ENCODE assay signal across 32 cellular contexts in genomic region chr1:74908131-74908530, GRCh38.
A peak's percentile ranks its signal among the peaks of the same experiment; 100 is the strongest.
DNase-seq lines count a peak whose midpoint lies in the region; ATAC-seq, FAIRE-seq and TF ChIP-seq lines count a peak whose summit lies in the region.
"Had no signal": no experiment of that assay in that cellular context is flagged by ENCODE, and none has a peak within 500 bp of the region (broad histone marks: within the 10 kb centered on the region; RNA-seq: fewer than 3 reads in every experiment).

No MANE protein-coding gene starts in this region.

- no peak for TF ChIP-seq CTCF in right lobe of liver (IDR thresholded peaks at IDR 0.05)
- TF ChIP-seq CTCF in HepG2 (CRISPR knock-in tag; IDR thresholded peaks at IDR 0.05), result no peak

- DNase-seq in right lobe of liver (no peak), HepG2 (ENCODE audit: low spot score) (no peak), left lobe of liver (ENCODE audit: low spot score) (no peak), small intestine (peak; percentile 1), OCI-M1 (lab: John Stamatoyannopoulos, UW) (no peak)
- DNase-seq: 8988T; ACHN; BE2C; C1 segment of cervical spinal cord; Caco-2; Calu3; CD4-positive, alpha-beta memory T cell; CD4-positive, alpha-beta T cell; CD4-positive, CD25-positive, alpha-beta regulatory T cell; CD8-positive, alpha-beta memory T cell; CD8-positive, alpha-beta T cell; COR-L47; DMS 273 treated with DMSO at 0.1 percent for 48 hours; DMS153; DMS53; DMS79; DMS79 treated with DMSO at 0.1 percent for 48 hours; DND-41; EL had no signal

- BruUV-seq in HepG2 (replicated peaks; lab: Mats Ljungman, UMichigan), result no TSS peak

- peaks cover 0 to 2% (median 0%) of the 10 kb centered on the region in 4 donors for H3K9me3 ChIP-seq in right lobe of liver
- H3K9me3 ChIP-seq in HepG2 (ENCODE audit: low read length), result peaks cover 9% of the 10 kb centered on the region; the same call in 1 of the 2 replicates
- no peaks in the 10 kb centered on the region for H3K9me3 ChIP-seq in small intestine (ENCODE audit: control insufficient read depth, low read depth)
- H3K9me3 ChIP-seq: A549, BE2C, BLaER1, Caco-2 had no signal

- TF ChIP-seq POLR2A in right lobe of liver (IDR thresholded peaks at IDR 0.05) (no peak), HepG2 (IDR thresholded peaks at IDR 0.05; ENCODE audit: insufficient read depth in 1 of 2, low read depth in 2 of 2, low read length in 2 of 2) (no peak)

- no peaks in the 10 kb centered on the region for H3K36me3 ChIP-seq in right lobe of liver
- H3K36me3 ChIP-seq in HepG2 (replicated peaks in 1 of 2; ENCODE audit: control insufficient read depth in 1 of 2, insufficient read depth in 2 of 2, low read length in 2 of 2), result no peaks in the 10 kb centered on the region
- no peaks in the 10 kb centered on the region for H3K36me3 ChIP-seq in small intestine (ENCODE audit: control insufficient read depth in 2 of 2, insufficient read depth in 2 of 2, low read length in 2 of 2)
- H3K36me3 ChIP-seq: BE2C; BLaER1; BLaER1 treated with 17β-estradiol and CSF1 and Interleukin-3, amounts not matched to agents 10 nM and 100 nM had no signal

- H3K9ac ChIP-seq in HepG2 (ENCODE audit: insufficient read depth, low read depth, low read length), result no peak overlapping the region
- H3K9ac ChIP-seq: BLaER1; BLaER1 treated with 17β-estradiol and CSF1 and Interleukin-3, amounts not matched to agents 10 nM and 100 nM had no signal

- no peaks in the 10 kb centered on the region for H4K20me1 ChIP-seq in HepG2 (ENCODE audit: insufficient read depth, low read length)
- H4K20me1 ChIP-seq: BLaER1; BLaER1 treated with 17β-estradiol and CSF1 and Interleukin-3, amounts not matched to agents 10 nM and 100 nM had no signal

- TF ChIP-seq EP300 in HepG2 (IDR thresholded peaks at IDR 0.05; ENCODE audit: low read depth in 2 of 2, low read length in 2 of 2) (no peak), HepG2 (CRISPR knock-in tag; IDR thresholded peaks at IDR 0.05; ENCODE audit: borderline replicate concordance) (no peak)

- POLR2A ChIA-PET in HepG2 (lab: Yijun Ruan, JAX), result no interaction called here

- intact Hi-C loops in right lobe of liver (cut with DNase I), result no loop called here
- intact Hi-C loops in HepG2 (cut with micrococcal nuclease; ENCODE audit: unreplicated experiment), result no loop called here

- H3K4me2 ChIP-seq in HepG2 (ENCODE audit: low read depth, low read length), result no peak overlapping the region
- H3K4me2 ChIP-seq: A549; BLaER1; BLaER1 treated with 17β-estradiol and CSF1 and Interleukin-3, amounts not matched to agents 10 nM and 100 nM had no signal

- CTCF ChIA-PET in HepG2 (lab: Yijun Ruan, JAX; ENCODE audit: low intra/inter-chr PET ratio, low total read pairs), result no interaction called here

- no peaks in the 10 kb centered on the region for H3K79me2 ChIP-seq in HepG2 (ENCODE audit: insufficient read depth, low read length)

- no peak overlapping the region for H2AFZ ChIP-seq in HepG2 (ENCODE audit: low read length)

- no peak for TF ChIP-seq RAD21 in HepG2 (CRISPR knock-in tag; IDR thresholded peaks at IDR 0.05)

- peak in 3 of 4 donors; percentile 38 to 80 (median 61) for ATAC-seq in right lobe of liver
- ATAC-seq in HepG2, result no peak
- ATAC-seq in left lobe of liver, result peak; percentile 60
- ATAC-seq in GM18909 (IDR thresholded peaks at IDR 0.05; ENCODE audit: poor library complexity, unreplicated experiment), result no peak
- ATAC-seq: A549; CD8-positive, alpha-beta T cell had no signal

- H3K4me1 ChIP-seq in right lobe of liver (peaks cover 0 to 5% (median 0%) of the 10 kb centered on the region in 4 donors), HepG2 (ENCODE audit: insufficient read depth, low read length) (no peaks in the 10 kb centered on the region), small intestine (ENCODE audit: control insufficient read depth in 2 of 2, insufficient read depth in 1 of 2, low read depth in 1 of 2, low read length in 1 of 2) (no peaks in the 10 kb centered on the region)
- H3K4me1 ChIP-seq: A549; BE2C; BLaER1; BLaER1 treated with 17β-estradiol and CSF1 and Interleukin-3, amounts not matched to agents 10 nM and 100 nM; Caco-2 had no signal

- in situ Hi-C loops in HepG2 (cut with HindIII; ENCODE audit: extremely low pct_ligation_motif_present, low pct_unique_long_range_greater_than_20kb), result no loop called here

- FAIRE-seq in HepG2 (lab: Jason Lieb, UNC) (no peak), small intestine (lab: Jason Lieb, UNC) (no peak)
- FAIRE-seq: A204.1, A549, D721Med had no signal

- H3K27me3 ChIP-seq in right lobe of liver (peaks cover 0 to 4% of the 10 kb centered on the region in 2 donors), HepG2 (ENCODE audit: control insufficient read depth in 1 of 2, insufficient read depth in 2 of 2, low read length in 2 of 2) (no peaks in the 10 kb centered on the region), small intestine (ENCODE audit: control insufficient read depth in 2 of 2, insufficient read depth in 2 of 2, low read length in 2 of 2) (no peaks in the 10 kb centered on the region)
- H3K27me3 ChIP-seq: BE2C; BLaER1; BLaER1 treated with 17β-estradiol and CSF1 and Interleukin-3, amounts not matched to agents 10 nM and 100 nM had no signal

- H3K4me3 ChIP-seq in right lobe of liver (no peak overlapping the region), HepG2 (replicated peaks in 1 of 3; ENCODE audit: insufficient read depth in 1 of 3, low read depth in 2 of 3, low read length in 3 of 3) (no peak overlapping the region), small intestine (ENCODE audit: low read depth in 1 of 2, low read length in 2 of 2) (no peak overlapping the region)
- H3K4me3 ChIP-seq: A549; BLaER1; BLaER1 treated with 17β-estradiol and CSF1 and Interleukin-3, amounts not matched to agents 10 nM and 100 nM had no signal

- H3K27ac ChIP-seq in right lobe of liver, result no peak overlapping the region
- H3K27ac ChIP-seq in HepG2 (ENCODE audit: extremely low read length, insufficient read depth, low read length), result no peak overlapping the region
- H3K27ac ChIP-seq in small intestine (ENCODE audit: low read depth in 1 of 2, low read length in 1 of 2), result no peak overlapping the region
- H3K27ac ChIP-seq: 22Rv1; A549; BLaER1; BLaER1 treated with 17β-estradiol and CSF1 and Interleukin-3, amounts not matched to agents 10 nM and 100 nM; C4-2B had no signal

TF ChIP-seq in HepG2, 621 proteins besides CTCF, POLR2A, EP300 and RAD21 (continues in another document):
- TF ChIP-seq AGO1 (IDR thresholded peaks at IDR 0.05; ENCODE audit: low read depth, low read length, poor library complexity, severe bottlenecking) (no peak), ZNF205 (CRISPR knock-in tag; IDR thresholded peaks at IDR 0.05) (no peak), ZNF350 (CRISPR knock-in tag; IDR thresholded peaks at IDR 0.05; ENCODE audit: borderline replicate concordance, low read depth) (no peak), MYPOP (CRISPR knock-in tag; IDR thresholded peaks at IDR 0.05) (no peak), ZNF691 (CRISPR knock-in tag; IDR thresholded peaks at IDR 0.05; ENCODE audit: borderline replicate concordance, low read depth) (no peak), HNF4G (IDR thresholded peaks at IDR 0.05; ENCODE audit: borderline replicate concordance, low read depth, low read length) (no peak), HNF4G (CRISPR knock-in tag; IDR thresholded peaks at IDR 0.05; ENCODE audit: borderline replicate concordance, low read depth) (no peak), ZNF138 (CRISPR knock-in tag; IDR thresholded peaks at IDR 0.05; ENCODE audit: low read depth) (no peak), ZSCAN31 (CRISPR knock-in tag; IDR thresholded peaks at IDR 0.05; ENCODE audit: low read depth) (no peak), CBX1 (IDR thresholded peaks at IDR 0.05; ENCODE audit: low read depth) (no peak), ZNF800 (CRISPR knock-in tag; IDR thresholded peaks at IDR 0.05) (no peak), HNRNPH1 (optimal IDR thresholded peaks at IDR 0.05; ENCODE audit: low read depth, low read length) (no peak)

Comparison
In these comparisons a context has a peak if more than half of its experiments do, and no peak if none do; other contexts are left out.
1. ATAC-seq: peak in right lobe of liver (3 of 4) and left lobe of liver (single experiment); none in HepG2 (single experiment) and GM18909 (single experiment).